13 cellular contexts compared by ENCODE assay signal in genomic region chr11:34252015-34252414, GRCh38.
DNase-seq lines count a peak whose midpoint lies in the region; ATAC-seq and TF ChIP-seq lines count a peak whose summit lies in the region.
"Had no signal": no experiment of that assay in that cellular context is flagged by ENCODE, and none has a peak within 500 bp of the region (broad histone marks: within the 10 kb centered on the region; RNA-seq: fewer than 3 reads in every experiment).

No MANE protein-coding gene starts in this region.

- TF ChIP-seq CTCF in IMR-90 (conservative IDR thresholded peaks at IDR 0.05; ENCODE audit: low read depth, low read length) (no peak), coronary artery (IDR thresholded peaks at IDR 0.05) (no peak), psoas muscle (IDR thresholded peaks at IDR 0.05) (no peak), upper lobe of right lung (IDR thresholded peaks at IDR 0.05) (no peak), stomach (IDR thresholded peaks at IDR 0.05) (no peak)

- no peaks in the 10 kb centered on the region for H3K9me3 ChIP-seq in IMR-90 (ENCODE audit: control insufficient read depth, insufficient read depth, low read length)
- no peaks in the 10 kb centered on the region for H3K9me3 ChIP-seq in psoas muscle
- no peaks in the 10 kb centered on the region for H3K9me3 ChIP-seq in upper lobe of right lung
- no peaks in the 10 kb centered on the region for H3K9me3 ChIP-seq in stomach

- H3K79me2 ChIP-seq in ACC112 (ENCODE audit: control insufficient read depth, insufficient read depth, low read length, unreplicated experiment), result no peaks in the 10 kb centered on the region

- H4K20me1 ChIP-seq in IMR-90 (ENCODE audit: insufficient read depth, low read length), result no peaks in the 10 kb centered on the region

- no CpG with 5 or more reads among the region's 7 CpGs for WGBS in IMR-90 (ENCODE audit: extremely low coverage in 2 of 2, insufficient read length in 1 of 2), 2 experiments
- 71 to 79% (median 73%) methylated on average over 7 of the region's 7 CpGs for WGBS in psoas muscle, 3 donors
- 72 to 94% (median 82%) methylated on average over 7 of the region's 7 CpGs for WGBS in stomach, 5 donors

- dilution Hi-C loops in IMR-90 (cut with HindIII; ENCODE audit: low sequenced_read_pairs, unreplicated experiment), result no loop called here

- H2BK20ac ChIP-seq in IMR-90 (ENCODE audit: low read depth, low read length), result no peak overlapping the region

- ATAC-seq in IMR-90 (ENCODE audit: low read depth) (no peak), psoas muscle (no peak), upper lobe of right lung (no peak)

- peak overlapping the region; percentile 44; the same call in 1 of the 2 replicates for H3K27ac ChIP-seq in ACC112 (ENCODE audit: low read depth, low read length)
- H3K27ac ChIP-seq in IMR-90 (ENCODE audit: insufficient read depth, low read length), result no peak overlapping the region
- H3K27ac ChIP-seq in coronary artery, result peak overlapping the region; percentile 65 to 88
- H3K27ac ChIP-seq in psoas muscle, result peak overlapping the region; percentile 86
- H3K27ac ChIP-seq in upper lobe of right lung, result no peak overlapping the region
- peak overlapping the region in 2 of 5 donors; percentile 22 to 47 for H3K27ac ChIP-seq in stomach

- CTCF ChIA-PET in IMR-90 (lab: Yijun Ruan, JAX), result no interaction called here

- H4K8ac ChIP-seq in IMR-90 (ENCODE audit: low read depth in 2 of 2, low read length in 2 of 2), result no peak overlapping the region

- no peaks in the 10 kb centered on the region for H3K27me3 ChIP-seq in ACC112 (ENCODE audit: insufficient read depth, low read length)
- peaks cover 10% of the 10 kb centered on the region for H3K27me3 ChIP-seq in IMR-90 (ENCODE audit: control insufficient read depth, insufficient read depth, low read length)
- H3K27me3 ChIP-seq in psoas muscle (ENCODE audit: insufficient read depth in 3 of 3, low read length in 2 of 3), result no peaks in the 10 kb centered on the region
- H3K27me3 ChIP-seq in upper lobe of right lung, result no peaks in the 10 kb centered on the region
- H3K27me3 ChIP-seq in stomach, result no peaks in the 10 kb centered on the region

- H3K79me1 ChIP-seq in IMR-90 (ENCODE audit: low read depth in 1 of 2, low read length in 2 of 2), result no peaks in the 10 kb centered on the region

- H2BK15ac ChIP-seq in IMR-90 (ENCODE audit: low read depth, low read length), result no peak overlapping the region

- no peak overlapping the region for H2AK9ac ChIP-seq in IMR-90 (replicated peaks; ENCODE audit: low read depth, low read length, poor library complexity)

- H2BK120ac ChIP-seq in IMR-90 (ENCODE audit: low read depth, low read length), result no peak overlapping the region

- no peak overlapping the region for H3K9ac ChIP-seq in IMR-90 (ENCODE audit: low read depth, low read length)

- no peak overlapping the region for H3K18ac ChIP-seq in IMR-90 (ENCODE audit: low read depth, low read length)

- H3K4me1 ChIP-seq in ACC112 (ENCODE audit: control insufficient read depth, insufficient read depth, low read length, unreplicated experiment), result peaks cover 17% of the 10 kb centered on the region
- peaks cover 5% of the 10 kb centered on the region; the same call in 1 of the 2 replicates for H3K4me1 ChIP-seq in IMR-90 (ENCODE audit: control insufficient read depth, insufficient read depth, low read length)
- H3K4me1 ChIP-seq in psoas muscle, result peaks cover 44% of the 10 kb centered on the region
- H3K4me1 ChIP-seq in upper lobe of right lung, result peaks cover 10% of the 10 kb centered on the region
- H3K4me1 ChIP-seq in stomach, result peaks cover 0 to 28% (median 21%) of the 10 kb centered on the region in 4 donors

- H2AFZ ChIP-seq in ACC112 (ENCODE audit: low read length, unreplicated experiment) (no peak overlapping the region), IMR-90 (replicated peaks; ENCODE audit: low read length, poor library complexity) (peak overlapping the region; percentile 4)

- no peak overlapping the region for H4K5ac ChIP-seq in IMR-90 (ENCODE audit: low read depth, low read length)

- no peak overlapping the region for H3K4me2 ChIP-seq in IMR-90 (ENCODE audit: low read depth, low read length)

- H3K14ac ChIP-seq in IMR-90 (replicated peaks; ENCODE audit: low read depth, low read length), result 0 out of 2 replicates have a peak overlapping the region, but pooled peaks have one; percentile 7

- H3K36me3 ChIP-seq in ACC112 (ENCODE audit: insufficient read depth, low read length) (no peaks in the 10 kb centered on the region), IMR-90 (ENCODE audit: control insufficient read depth, insufficient read depth, low read length) (no peaks in the 10 kb centered on the region), psoas muscle (ENCODE audit: insufficient read depth in 1 of 2, low read depth in 1 of 2) (no peaks in the 10 kb centered on the region), upper lobe of right lung (no peaks in the 10 kb centered on the region), stomach (no peaks in the 10 kb centered on the region)

- intact Hi-C loops in IMR-90 (cut with micrococcal nuclease), result no loop called here
- intact Hi-C loops in psoas muscle (cut with DNase I), result loop anchor here in 1 of 2 donors (2.0 to 5.0 kb wide), 2 partner anchors 89 to 105 kb away; partner anchors contain the start of gene ABTB2
- intact Hi-C loops in upper lobe of right lung (cut with DNase I), result no loop called here
- intact Hi-C loops in stomach (cut with DNase I; ENCODE audit: low total_unique reads), result no loop called here

- H3K4me3 ChIP-seq in ACC112 (ENCODE audit: low read depth, low read length), result no peak overlapping the region
- H3K4me3 ChIP-seq in IMR-90 (ENCODE audit: insufficient read depth, low read depth, low read length), result no peak overlapping the region
- H3K4me3 ChIP-seq in coronary artery, result no peak overlapping the region
- H3K4me3 ChIP-seq in psoas muscle, result no peak overlapping the region
- no peak overlapping the region for H3K4me3 ChIP-seq in upper lobe of right lung
- H3K4me3 ChIP-seq in stomach, result no peak overlapping the region
- H3K4me3 ChIP-seq: K562 had no signal

- DNase-seq in IMR-90 (no peak), coronary artery (ENCODE audit: low spot score) (no peak), psoas muscle (no peak), upper lobe of right lung (no peak), middle frontal gyrus (ENCODE audit: extremely low spot score, low spot score) (no peak), GM19238 (ENCODE audit: insufficient read length, low spot score) (no peak), stomach (no peak)
- DNase-seq: activated CD4-positive, alpha-beta T cell treated with anti-CD3 and anti-CD28 coated beads for 4 hours; naive thymus-derived CD4-positive, alpha-beta T cell; NCI-H187 treated with DMSO at 0.1 percent for 48 hours; NCI-H446 had no signal

- no peak overlapping the region for H4K91ac ChIP-seq in IMR-90 (ENCODE audit: insufficient read depth, low read depth, low read length)

- no peak overlapping the region for H3K23ac ChIP-seq in IMR-90 (ENCODE audit: low read depth, low read length)

- no peak for TF ChIP-seq RAD21 in IMR-90 (IDR thresholded peaks at IDR 0.05; ENCODE audit: low read length)

- no peak overlapping the region for H3K56ac ChIP-seq in IMR-90 (ENCODE audit: extremely low read depth, insufficient read depth, low read length)

- no peak overlapping the region for H3K4ac ChIP-seq in IMR-90 (ENCODE audit: low read depth, low read length)

- no TSS peak for BruUV-seq in IMR-90 (replicated peaks; lab: Mats Ljungman, UMichigan)

- 0 out of 2 replicates have a peak overlapping the region, but pooled peaks have one; percentile 24 for H2AK5ac ChIP-seq in IMR-90 (ENCODE audit: low read depth, low read length)

- POLR2A ChIA-PET in IMR-90 (lab: Charles Lee; ENCODE audit: unreplicated experiment), result interaction anchor here (0.6 kb wide), 1 partner anchor 64 kb away, joined by 5 read pairs; no protein-coding TSS in a partner anchor

- peaks cover 6% of the 10 kb centered on the region; the same call in 1 of the 2 replicates for H3K9me1 ChIP-seq in IMR-90 (ENCODE audit: insufficient read depth, low read length)

- H2BK5ac ChIP-seq in IMR-90 (ENCODE audit: low read depth, low read length, poor library complexity, severe bottlenecking), result no peak overlapping the region

- in situ Hi-C loops in IMR-90 (cut with MboI; ENCODE audit: low sequenced_read_pairs), result no loop called here

- no peak for TF ChIP-seq EP300 in stomach (IDR thresholded peaks at IDR 0.05)

- TF ChIP-seq POLR2A in IMR-90 (IDR thresholded peaks at IDR 0.05; ENCODE audit: low read depth, low read length) (no peak), stomach (IDR thresholded peaks at IDR 0.05) (no peak)

TF ChIP-seq in IMR-90, 13 proteins besides CTCF, POLR2A, EP300 and RAD21:
- TF ChIP-seq RCOR1 (IDR thresholded peaks at IDR 0.05; ENCODE audit: insufficient replicate concordance, low read length), result no peak
- TF ChIP-seq CHD1 (IDR thresholded peaks at IDR 0.05; ENCODE audit: low read depth, low read length), result no peak
- TF ChIP-seq FOS (IDR thresholded peaks at IDR 0.05; ENCODE audit: low read depth, low read length), result no peak
- no peak for TF ChIP-seq MXI1 (IDR thresholded peaks at IDR 0.05; ENCODE audit: borderline replicate concordance, low read depth, low read length)

Comparison
In these comparisons a context has a peak if more than half of its experiments do, and no peak if none do; other contexts are left out.
1. H3K27ac ChIP-seq: peak in ACC112 (single experiment), coronary artery (2 of 2) and psoas muscle (single experiment); none in IMR-90 (single experiment) and upper lobe of right lung (single experiment).